In genomic region chr5:176486189-176486757, GRCh38 we compare ENCODE assay signal across 18 cellular contexts. TPM values are rescaled to one million over a fixed set of nuclear protein-coding genes. Genes with fewer than 3 reads are reported as not detected.
DNase-seq lines count a peak whose midpoint lies in the region; ATAC-seq and TF ChIP-seq lines count a peak whose summit lies in the region.
"Had no signal": no experiment of that assay in that cellular context is flagged by ENCODE, and none has a peak within 500 bp of the region (broad histone marks: within the 10 kb centered on the region; RNA-seq: fewer than 3 reads in every experiment).

No MANE protein-coding gene starts in this region.

- CTCF ChIA-PET in WTC11 (lab: Charles Lee): interaction anchor here (1.0 kb wide), 1 partner anchor 70 kb away, joined by 3 read pairs; the partner anchor contains the start of gene CLTB

- H3K36me3 ChIP-seq in left lung (peaks cover 0 to 57% of the 10 kb centered on the region in 2 donors), gastroesophageal sphincter (peaks cover 0 to 86% of the 10 kb centered on the region in 2 donors)

- H3K27me3 ChIP-seq in left lung (no peaks in the 10 kb centered on the region), gastroesophageal sphincter (no peaks in the 10 kb centered on the region)
- H3K27me3 ChIP-seq: BLaER1 treated with 17β-estradiol and CSF1 and Interleukin-3, amounts not matched to agents 10 nM and 100 nM; Peyer's patch had no signal

- H3K27ac ChIP-seq in left lung (no peak overlapping the region), gastroesophageal sphincter (no peak overlapping the region)
- H3K27ac ChIP-seq: BLaER1 treated with 17β-estradiol and CSF1 and Interleukin-3, amounts not matched to agents 10 nM and 100 nM; GM23248; HL-60; Peyer's patch had no signal

- peak; percentile 16 for DNase-seq in DMS53 (lab: John Stamatoyannopoulos, UW)
- no peak for DNase-seq in DMS53 treated with DMSO at 0.1 percent for 48 hours (lab: John Stamatoyannopoulos, UW; ENCODE audit: unreplicated experiment)
- DNase-seq in WTC11 (ENCODE audit: low spot score): no peak
- no peak for DNase-seq in left lung
- DNase-seq in progenitor cell of endocrine pancreas (ENCODE audit: low spot score, unreplicated experiment): no peak
- DNase-seq in NCI-H2227 treated with DMSO at 0.1 percent for 48 hours (lab: John Stamatoyannopoulos, UW): no peak
- DNase-seq: DMS153, GM23248, KBM-7, NCI-H1092, NCI-H1694 treated with DMSO at 0.1 percent for 48 hours, NCI-H82, Peyer's patch, Right ventricle myocardium superior had no signal

- intact Hi-C loops in left lung (cut with DNase I): no loop called here

- H3K9me3 Mint-ChIP-seq in WTC11 (no peaks in the 10 kb centered on the region), progenitor cell of endocrine pancreas (ENCODE audit: low read depth) (no peaks in the 10 kb centered on the region)

- POLR2A ChIA-PET in WTC11 (lab: Charles Lee): no interaction called here

- peaks cover 0 to 10% of the 10 kb centered on the region in 2 donors for H3K4me1 ChIP-seq in left lung
- H3K4me1 ChIP-seq in gastroesophageal sphincter: no peaks in the 10 kb centered on the region
- H3K4me1 ChIP-seq: Peyer's patch had no signal

- H3K4me1 Mint-ChIP-seq in WTC11 (no peaks in the 10 kb centered on the region), progenitor cell of endocrine pancreas (ENCODE audit: low read depth) (peaks cover 7% of the 10 kb centered on the region)

- peaks cover 37% of the 10 kb centered on the region for H3K36me3 Mint-ChIP-seq in WTC11
- H3K36me3 Mint-ChIP-seq in progenitor cell of endocrine pancreas (ENCODE audit: insufficient read depth): peaks cover 12% of the 10 kb centered on the region

- no peak overlapping the region for H3K4me3 Mint-ChIP-seq in WTC11
- no peak overlapping the region for H3K4me3 Mint-ChIP-seq in progenitor cell of endocrine pancreas (ENCODE audit: low read depth)

- WGBS in gastroesophageal sphincter (ENCODE audit: low coverage in 1 of 2), 2 donors: 75 to 92% methylated on average over 6 to 7 of the region's 7 CpGs

- H3K27ac Mint-ChIP-seq in WTC11: peak overlapping the region; percentile 39; the same call in 1 of the 2 replicates
- H3K27ac Mint-ChIP-seq in progenitor cell of endocrine pancreas: no peak overlapping the region

- H3K4me3 ChIP-seq in left lung (no peak overlapping the region), gastroesophageal sphincter (no peak overlapping the region)
- H3K4me3 ChIP-seq: BLaER1 treated with 17β-estradiol and CSF1 and Interleukin-3, amounts not matched to agents 10 nM and 100 nM; GM23248; Peyer's patch had no signal

- TF ChIP-seq POLR2A in gastroesophageal sphincter (IDR thresholded peaks at IDR 0.05): no peak

- H3K27me3 Mint-ChIP-seq in WTC11 (ENCODE audit: low read depth): no peaks in the 10 kb centered on the region
- no peaks in the 10 kb centered on the region for H3K27me3 Mint-ChIP-seq in progenitor cell of endocrine pancreas

- no peaks in the 10 kb centered on the region for H3K9me3 ChIP-seq in left lung
- H3K9me3 ChIP-seq in gastroesophageal sphincter: no peaks in the 10 kb centered on the region
- H3K9me3 ChIP-seq: Peyer's patch had no signal

- TF ChIP-seq CTCF in WTC11 (IDR thresholded peaks at IDR 0.05) (no peak), left lung (IDR thresholded peaks at IDR 0.05) (no peak), progenitor cell of endocrine pancreas (IDR thresholded peaks at IDR 0.05; ENCODE audit: unreplicated experiment) (peak; percentile 45), gastroesophageal sphincter (IDR thresholded peaks at IDR 0.05) (no peak)

- ATAC-seq in WTC11 (peak; percentile 44), left lung (peak; percentile 42), HG03280 (IDR thresholded peaks at IDR 0.05; ENCODE audit: unreplicated experiment) (no peak), gastroesophageal sphincter (no peak)

- TF ChIP-seq EP300 in gastroesophageal sphincter (IDR thresholded peaks at IDR 0.05): no peak

TF ChIP-seq in WTC11, 78 proteins besides CTCF, POLR2A, EP300 and RAD21:
- TF ChIP-seq USF2 (CRISPR knock-in tag; IDR thresholded peaks at IDR 0.05): no peak
- TF ChIP-seq NFYB (CRISPR knock-in tag; conservative IDR thresholded peaks at IDR 0.05; ENCODE audit: low read depth): no peak
- TF ChIP-seq JAZF1 (CRISPR knock-in tag; IDR thresholded peaks at IDR 0.05): no peak
- TF ChIP-seq PRRX2 (CRISPR knock-in tag; IDR thresholded peaks at IDR 0.05): no peak
- no peak for TF ChIP-seq ELF4 (CRISPR knock-in tag; IDR thresholded peaks at IDR 0.05; ENCODE audit: low read depth)
- TF ChIP-seq E2F1 (CRISPR knock-in tag; IDR thresholded peaks at IDR 0.05): no peak
- TF ChIP-seq ESRRA (CRISPR knock-in tag; IDR thresholded peaks at IDR 0.05; ENCODE audit: borderline replicate concordance): no peak
- no peak for TF ChIP-seq CDX4 (CRISPR knock-in tag; IDR thresholded peaks at IDR 0.05; ENCODE audit: borderline replicate concordance)
- TF ChIP-seq ZBTB21 (CRISPR knock-in tag; IDR thresholded peaks at IDR 0.05; ENCODE audit: borderline replicate concordance): no peak
- no peak for TF ChIP-seq SP1 (CRISPR knock-in tag; conservative IDR thresholded peaks at IDR 0.05)
- no peak for TF ChIP-seq E2F4 (CRISPR knock-in tag; IDR thresholded peaks at IDR 0.05; ENCODE audit: borderline replicate concordance, low read depth)
- no peak for TF ChIP-seq ZNF423 (CRISPR knock-in tag; IDR thresholded peaks at IDR 0.05)
- no peak for TF ChIP-seq FOXP4 (CRISPR knock-in tag; IDR thresholded peaks at IDR 0.05)
- no peak for TF ChIP-seq ZMAT4 (CRISPR knock-in tag; IDR thresholded peaks at IDR 0.05)
TF ChIP-seq in WTC11: peak in this region for 0.

RNA-seq across cellular contexts. Expression of gene FAF2, which starts 38.1 kb away (rescaled TPM):
- total RNA-seq in WTC11 (2021) (31.9 to 32.9 TPM (median 32.1 TPM) in 3 replicates), left lung (10 to 100 TPM; 33.9 to 39.1 TPM), progenitor cell of endocrine pancreas (53.6 and 54.6 TPM in 2 replicates), gastroesophageal sphincter (10 to 100 TPM; 25.3 to 27.7 (median 25.5) TPM)

RNA-seq across cellular contexts. Expression of gene RNF44, which starts 50.9 kb away (rescaled TPM):
- 204 to 233 TPM (median 216 TPM) in 3 replicates for total RNA-seq in WTC11 (2021)
- 10 to 100 TPM; 37.6 to 42.2 TPM for total RNA-seq in left lung
- 153 and 156 TPM in 2 replicates for total RNA-seq in progenitor cell of endocrine pancreas
- 10 to 100 TPM in 3 of 4 donors, 1 to 10 TPM in 1; 8.9 to 15.9 (median 12.4) TPM for total RNA-seq in gastroesophageal sphincter

Comparison
In these comparisons a context has a peak if more than half of its experiments do, and no peak if none do; other contexts are left out.
1. ATAC-seq: peak in WTC11 (single experiment) and left lung (single experiment); none in HG03280 (single experiment) and gastroesophageal sphincter (single experiment).